ENCODE assay signal across 8 cellular contexts in genomic region chr9:130106860-130107848, GRCh38. TPM values are rescaled to one million over a fixed set of nuclear protein-coding genes. Genes with fewer than 3 reads are reported as not detected.
DNase-seq lines count a peak whose midpoint lies in the region; ATAC-seq and TF ChIP-seq lines count a peak whose summit lies in the region.

No MANE protein-coding gene starts in this region.

- H3K4me2 ChIP-seq in SU-DHL-6 (ENCODE audit: low read depth, low read length, poor library complexity, severe bottlenecking) = no peak overlapping the region

- WGBS in upper lobe of left lung, 2 donors = 37 to 55% methylated on average over 11 to 12 of the region's 12 CpGs

- H3K36me3 ChIP-seq in SU-DHL-6 (ENCODE audit: low read length) = no peaks in the 10 kb centered on the region
- H3K36me3 ChIP-seq in upper lobe of left lung = peaks cover 8 to 89% (median 68%) of the 10 kb centered on the region in 4 donors

- TF ChIP-seq EP300 in upper lobe of left lung (IDR thresholded peaks at IDR 0.05) = no peak

- H3K27me3 ChIP-seq in SU-DHL-6 (ENCODE audit: low read length) = no peaks in the 10 kb centered on the region
- H3K27me3 ChIP-seq in upper lobe of left lung = no peaks in the 10 kb centered on the region

- peaks cover 29% of the 10 kb centered on the region for H3K4me1 Mint-ChIP-seq in activated naive CD8-positive, alpha-beta T cell treated with anti-CD3 and anti-CD28 coated beads for 36 hours

- no peak for TF ChIP-seq POLR2A in upper lobe of left lung (IDR thresholded peaks at IDR 0.05)

- peak; percentile 45 for DNase-seq in GDM1 (lab: John Stamatoyannopoulos, UW)
- peak; percentile 66 for DNase-seq in MV-4-11 (lab: John Stamatoyannopoulos, UW)
- peak; percentile 69 for DNase-seq in activated naive CD8-positive, alpha-beta T cell treated with anti-CD3 and anti-CD28 coated beads for 36 hours
- peak; percentile 89 for DNase-seq in Right ventricle myocardium superior
- DNase-seq in posterior cingulate gyrus = peak; percentile 67 to 96 (median 90)
- peak in 1 of 2 donors; percentile 80 for DNase-seq in upper lobe of left lung

- H3K36me3 Mint-ChIP-seq in activated naive CD8-positive, alpha-beta T cell treated with anti-CD3 and anti-CD28 coated beads for 36 hours = peaks cover 16% of the 10 kb centered on the region

- intact Hi-C loops in Right ventricle myocardium superior (cut with DNase I) = loop anchor here (2.0 kb wide), 1 partner anchor 130 kb away; no protein-coding TSS in a partner anchor
- intact Hi-C loops in posterior cingulate gyrus (cut with DNase I) = loop anchor here (1.0 to 10.0 kb wide), 4 partner anchors 68 to 236 kb away; partner anchors contain the start of gene NCS1

- H3K4me1 ChIP-seq in upper lobe of left lung = no peaks in the 10 kb centered on the region

- no peak overlapping the region for H2AFZ ChIP-seq in SU-DHL-6 (ENCODE audit: low read depth, low read length, severe bottlenecking)

- H3K27ac ChIP-seq in SU-DHL-6 (ENCODE audit: low read depth, low read length) (no peak overlapping the region), upper lobe of left lung (no peak overlapping the region)

- H3K9ac ChIP-seq in SU-DHL-6 (ENCODE audit: low read length) = no peak overlapping the region

- no peaks in the 10 kb centered on the region for H3F3A ChIP-seq in SU-DHL-6 (ENCODE audit: insufficient read depth)

- no peak overlapping the region for H3K4me3 Mint-ChIP-seq in activated naive CD8-positive, alpha-beta T cell treated with anti-CD3 and anti-CD28 coated beads for 36 hours

- no peak overlapping the region for H3K4me3 ChIP-seq in SU-DHL-6 (ENCODE audit: insufficient read depth, low read length, poor library complexity, severe bottlenecking)
- no peak overlapping the region for H3K4me3 ChIP-seq in upper lobe of left lung

- no peaks in the 10 kb centered on the region for H3K9me3 Mint-ChIP-seq in activated naive CD8-positive, alpha-beta T cell treated with anti-CD3 and anti-CD28 coated beads for 36 hours

- no peaks in the 10 kb centered on the region for H3K27me3 Mint-ChIP-seq in activated naive CD8-positive, alpha-beta T cell treated with anti-CD3 and anti-CD28 coated beads for 36 hours

- TF ChIP-seq CTCF in SU-DHL-6 (IDR thresholded peaks at IDR 0.05; ENCODE audit: insufficient read depth, low read length, poor library complexity, severe bottlenecking) (peak; percentile 63), upper lobe of left lung (IDR thresholded peaks at IDR 0.05) (peak; percentile 61 to 78 (median 67))

- no peaks in the 10 kb centered on the region for H3K79me2 ChIP-seq in SU-DHL-6 (ENCODE audit: insufficient read depth, low read length)

- no peaks in the 10 kb centered on the region for H3K9me2 ChIP-seq in SU-DHL-6 (replicated peaks; ENCODE audit: insufficient read depth, low read length)

- no peaks in the 10 kb centered on the region for H3K9me3 ChIP-seq in SU-DHL-6 (ENCODE audit: insufficient read depth, low read length)
- no peaks in the 10 kb centered on the region for H3K9me3 ChIP-seq in upper lobe of left lung

- H4K20me1 ChIP-seq in SU-DHL-6 (ENCODE audit: low read depth, low read length) = no peaks in the 10 kb centered on the region

- ATAC-seq in Right ventricle myocardium superior (ENCODE audit: poor library complexity) (peak; percentile 83), upper lobe of left lung (ENCODE audit: low FRiP score in 2 of 2) (peak; percentile 69 to 90), GM18517 (IDR thresholded peaks at IDR 0.05; ENCODE audit: unreplicated experiment) (no peak)

- peak overlapping the region; percentile 63 for H3K27ac Mint-ChIP-seq in activated naive CD8-positive, alpha-beta T cell treated with anti-CD3 and anti-CD28 coated beads for 36 hours

RNA-seq across cellular contexts. Expression of gene GPR107, which starts 53.4 kb away (rescaled TPM):
- 10 to 100 TPM; 17.7 to 19.4 TPM for total RNA-seq in activated naive CD8-positive, alpha-beta T cell treated with anti-CD3 and anti-CD28 coated beads for 36 hours
- total RNA-seq in Right ventricle myocardium superior (20.4 TPM), upper lobe of left lung (10 to 100 TPM; 26.5 to 44.4 (median 35.3) TPM)
